In genomic region chr19:54825331-54825730, GRCh38 we compare ENCODE assay signal across 14 cellular contexts. TPM values are rescaled to one million over a fixed set of nuclear protein-coding genes. Genes with fewer than 3 reads are reported as not detected.
"Had no signal": no experiment of that assay in that cellular context is flagged by ENCODE, and none has a peak within 500 bp of the region (broad histone marks: within the 10 kb centered on the region; RNA-seq: fewer than 3 reads in every experiment).

No MANE protein-coding gene starts in this region.

RNA-seq across cellular contexts. Expression of gene KIR2DS4, which starts 7.1 kb away (rescaled TPM):
- total RNA-seq: activated T-helper 2 cell treated with anti-CD3 and anti-CD28 coated beads, Interferon-gamma antibody, Interleukin-2, Interleukin-4, amounts not matched to agents 10 μg/mL and 5 μg/mL and 100 μg/mL, durations not matched to agents 14 hours and 24 hours and 36 hours; ascending aorta; cardiac muscle cell; M059J; Right ventricle myocardium superior; SJCRH30; T-helper 1 cell treated with Interleukin-12 subunit alpha and Interleukin-12 subunit beta and Interleukin-4 antibody, amounts not matched to agents 30 ng/mL and 1 ng/mL, for 36 hours; T-helper 2 cell treated with Interferon-gamma antibody and Interleukin-4, amounts not matched to agents 100 ng/mL and 5 ng/mL, for 36 hours; WTC11 had no signal
- polyA plus RNA-seq: adipose tissue, cardiac muscle cell had no signal

RNA-seq across cellular contexts. Expression of gene KIR3DL1, which starts 9.1 kb away (rescaled TPM):
- total RNA-seq: activated CD4-positive, alpha-beta T cell treated with anti-CD3 and anti-CD28 coated beads for 36 hours; activated CD4-positive, alpha-beta T cell treated with anti-CD3 and anti-CD28 coated beads, Interleukin-2, amount 10 ng/mL, durations not matched to agents 7 days and 5 days; activated T-helper 2 cell treated with anti-CD3 and anti-CD28 coated beads, Interferon-gamma antibody, Interleukin-2, Interleukin-4, amounts not matched to agents 10 μg/mL and 5 μg/mL and 100 μg/mL, durations not matched to agents 14 hours and 24 hours and 36 hours; ascending aorta; cardiac muscle cell; M059J; Right ventricle myocardium superior; SJCRH30; T-helper 1 cell treated with Interleukin-12 subunit alpha and Interleukin-12 subunit beta and Interleukin-4 antibody, amounts not matched to agents 30 ng/mL and 1 ng/mL, for 36 hours; T-helper 2 cell treated with Interferon-gamma antibody and Interleukin-4, amounts not matched to agents 100 ng/mL and 5 ng/mL, for 36 hours; WTC11 had no signal
- polyA plus RNA-seq: adipose tissue, cardiac muscle cell had no signal

RNA-seq across cellular contexts. Expression of gene KIR2DL4, which starts 21.9 kb away (rescaled TPM):
- total RNA-seq: activated CD4-positive, alpha-beta T cell treated with anti-CD3 and anti-CD28 coated beads for 36 hours; activated CD8-positive, alpha-beta T cell treated with anti-CD3 and anti-CD28 coated beads, Interleukin-2, amount 10 ng/mL, durations not matched to agents 7 days and 5 days; activated naive CD8-positive, alpha-beta T cell treated with anti-CD3 and anti-CD28 coated beads, Interleukin-2, amount 10 ng/mL, durations not matched to agents 7 days and 5 days; activated T-helper 2 cell treated with anti-CD3 and anti-CD28 coated beads, Interferon-gamma antibody, Interleukin-2, Interleukin-4, amounts not matched to agents 10 μg/mL and 5 μg/mL and 100 μg/mL, durations not matched to agents 14 hours and 24 hours and 36 hours; ascending aorta; cardiac muscle cell; M059J; Right ventricle myocardium superior; SJCRH30; T-helper 1 cell treated with Interleukin-12 subunit alpha and Interleukin-12 subunit beta and Interleukin-4 antibody, amounts not matched to agents 30 ng/mL and 1 ng/mL, for 36 hours; T-helper 2 cell treated with Interferon-gamma antibody and Interleukin-4, amounts not matched to agents 100 ng/mL and 5 ng/mL, for 36 hours; WTC11 had no signal
- polyA plus RNA-seq: adipose tissue, cardiac muscle cell had no signal

RNA-seq across cellular contexts. Expression of gene KIR3DL2, which starts 24.9 kb away (rescaled TPM):
- total RNA-seq: ascending aorta, cardiac muscle cell, M059J, Right ventricle myocardium superior, SJCRH30, WTC11 had no signal
- polyA plus RNA-seq: cardiac muscle cell had no signal

RNA-seq across cellular contexts. Expression of gene FCAR, which starts 48.7 kb away (rescaled TPM):
- total RNA-seq: activated CD4-positive, alpha-beta T cell treated with anti-CD3 and anti-CD28 coated beads for 36 hours; activated CD4-positive, alpha-beta T cell treated with anti-CD3 and anti-CD28 coated beads, Interleukin-2, amount 10 ng/mL, durations not matched to agents 7 days and 5 days; activated CD8-positive, alpha-beta T cell treated with anti-CD3 and anti-CD28 coated beads, Interleukin-2, amount 10 ng/mL, durations not matched to agents 7 days and 5 days; activated T-helper 2 cell treated with anti-CD3 and anti-CD28 coated beads, Interferon-gamma antibody, Interleukin-2, Interleukin-4, amounts not matched to agents 10 μg/mL and 5 μg/mL and 100 μg/mL, durations not matched to agents 14 hours and 24 hours and 36 hours; ascending aorta; cardiac muscle cell; M059J; SJCRH30; T-helper 1 cell treated with Interleukin-12 subunit alpha and Interleukin-12 subunit beta and Interleukin-4 antibody, amounts not matched to agents 30 ng/mL and 1 ng/mL, for 36 hours; T-helper 2 cell treated with Interferon-gamma antibody and Interleukin-4, amounts not matched to agents 100 ng/mL and 5 ng/mL, for 36 hours had no signal
- polyA plus RNA-seq: cardiac muscle cell had no signal
